8 cellular contexts compared by ENCODE assay signal in genomic region chr19:57171551-57172081, GRCh38. TPM values are rescaled to one million over a fixed set of nuclear protein-coding genes. Genes with fewer than 3 reads are reported as not detected.
A peak's percentile ranks its signal among the peaks of the same experiment; 100 is the strongest.
DNase-seq lines count a peak whose midpoint lies in the region; ATAC-seq and TF ChIP-seq lines count a peak whose summit lies in the region.

No MANE protein-coding gene starts in this region.

- DNase-seq in D341Med (ENCODE audit: low spot score) (peak; percentile 75), NCI-H69 (lab: John Stamatoyannopoulos, UW) (peak; percentile 54), heart left ventricle (peak; percentile 32 to 73 (median 64)), prostate gland (ENCODE audit: low spot score) (peak; percentile 10)
- DNase-seq in activated naive CD8-positive, alpha-beta T cell treated with anti-CD3 and anti-CD28 coated beads, Interleukin-2, amount 10 ng/mL, durations not matched to agents 7 days and 5 days: peak; percentile 54

- peak overlapping the region in 10 of 12 donors; percentile 35 to 66 (median 53) for H3K4me3 ChIP-seq in heart left ventricle
- peak overlapping the region; percentile 28 to 36 for H3K4me3 ChIP-seq in prostate gland

- H3K27ac Mint-ChIP-seq in activated naive CD8-positive, alpha-beta T cell treated with anti-CD3 and anti-CD28 coated beads, Interleukin-2, amount 10 ng/mL, durations not matched to agents 7 days and 5 days: peak overlapping the region; percentile 82

- H3K4me1 ChIP-seq in heart left ventricle: peaks cover 0 to 12% (median 6%) of the 10 kb centered on the region in 12 donors
- no peaks in the 10 kb centered on the region for H3K4me1 ChIP-seq in prostate gland (replicated peaks)

- peak; percentile 55 for ATAC-seq in activated naive CD8-positive, alpha-beta T cell treated with anti-CD3 and anti-CD28 coated beads, Interleukin-2, amount 10 ng/mL, durations not matched to agents 7 days and 5 days (ENCODE audit: low read depth)
- peak; percentile 54 to 88 (median 82) for ATAC-seq in heart left ventricle
- ATAC-seq in GM19397 (IDR thresholded peaks at IDR 0.05; ENCODE audit: unreplicated experiment): no peak
- ATAC-seq in GM18861 (IDR thresholded peaks at IDR 0.05; ENCODE audit: unreplicated experiment): no peak
- no peak for ATAC-seq in GM18858 (IDR thresholded peaks at IDR 0.05; ENCODE audit: unreplicated experiment)

- intact Hi-C loops in heart left ventricle (cut with DNase I): loop anchor here in 1 of 10 donors (2.0 kb wide), 1 partner anchor 19 kb away; the partner anchor contains the start of gene ZNF264
- intact Hi-C loops in prostate gland (cut with DNase I): no loop called here

- H3K9me3 Mint-ChIP-seq in activated naive CD8-positive, alpha-beta T cell treated with anti-CD3 and anti-CD28 coated beads, Interleukin-2, amount 10 ng/mL, durations not matched to agents 7 days and 5 days: peaks cover 19% of the 10 kb centered on the region

- no peaks in the 10 kb centered on the region for H3K27me3 ChIP-seq in heart left ventricle
- no peaks in the 10 kb centered on the region for H3K27me3 ChIP-seq in prostate gland (replicated peaks; ENCODE audit: insufficient read depth)

- H3K36me3 Mint-ChIP-seq in activated naive CD8-positive, alpha-beta T cell treated with anti-CD3 and anti-CD28 coated beads, Interleukin-2, amount 10 ng/mL, durations not matched to agents 7 days and 5 days: peaks cover 2% of the 10 kb centered on the region

- TF ChIP-seq CTCF in heart left ventricle (IDR thresholded peaks at IDR 0.05) (no peak), prostate gland (IDR thresholded peaks at IDR 0.05) (no peak)

- peak overlapping the region in 10 of 12 donors; percentile 15 to 75 (median 52) for H3K27ac ChIP-seq in heart left ventricle
- H3K27ac ChIP-seq in prostate gland: peak overlapping the region; percentile 46 to 81

- H3K4me1 Mint-ChIP-seq in activated naive CD8-positive, alpha-beta T cell treated with anti-CD3 and anti-CD28 coated beads, Interleukin-2, amount 10 ng/mL, durations not matched to agents 7 days and 5 days: peaks cover 4% of the 10 kb centered on the region

- no peaks in the 10 kb centered on the region for H3K27me3 Mint-ChIP-seq in activated naive CD8-positive, alpha-beta T cell treated with anti-CD3 and anti-CD28 coated beads, Interleukin-2, amount 10 ng/mL, durations not matched to agents 7 days and 5 days

- WGBS in heart left ventricle, 4 donors: 4 to 15% (median 7%) methylated on average over 10 to 37 of the region's 42 CpGs
- WGBS in prostate gland: 3% methylated on average over 12 of the region's 42 CpGs

- TF ChIP-seq POLR2A in heart left ventricle (IDR thresholded peaks at IDR 0.05) (no peak), prostate gland (IDR thresholded peaks at IDR 0.05) (no peak)

- H3K9me3 ChIP-seq in heart left ventricle (peaks cover 0 to 11% (median 0%) of the 10 kb centered on the region in 12 donors), prostate gland (no peaks in the 10 kb centered on the region)

- POLR2A ChIA-PET in activated naive CD8-positive, alpha-beta T cell treated with anti-CD3 and anti-CD28 coated beads, Interleukin-2, amount 10 ng/mL, durations not matched to agents 7 days and 5 days (lab: Charles Lee): no interaction called here

- H3K4me3 Mint-ChIP-seq in activated naive CD8-positive, alpha-beta T cell treated with anti-CD3 and anti-CD28 coated beads, Interleukin-2, amount 10 ng/mL, durations not matched to agents 7 days and 5 days: peak overlapping the region; percentile 79

- H3K36me3 ChIP-seq in heart left ventricle (no peaks in the 10 kb centered on the region), prostate gland (no peaks in the 10 kb centered on the region)

RNA-seq across cellular contexts. Expression of gene DUXA, which starts 4.3 kb away (rescaled TPM):
- total RNA-seq in activated naive CD8-positive, alpha-beta T cell treated with anti-CD3 and anti-CD28 coated beads, Interleukin-2, amount 10 ng/mL, durations not matched to agents 7 days and 5 days: not detected
- total RNA-seq in heart left ventricle: not detected
- polyA plus RNA-seq in heart left ventricle: not detected
- not detected for total RNA-seq in prostate gland

RNA-seq across cellular contexts. Expression of gene ZNF264, which starts 19.7 kb away (rescaled TPM):
- total RNA-seq in activated naive CD8-positive, alpha-beta T cell treated with anti-CD3 and anti-CD28 coated beads, Interleukin-2, amount 10 ng/mL, durations not matched to agents 7 days and 5 days: 10 to 100 TPM; 50.7 to 55.9 TPM
- total RNA-seq in heart left ventricle: 10 to 100 TPM; 13.3 to 30.1 (median 20.3) TPM
- polyA plus RNA-seq in heart left ventricle: 1 to 10 TPM; 3.4 to 4.9 TPM
- total RNA-seq in prostate gland: 10 to 100 TPM; 50.3 to 64.2 TPM

RNA-seq across cellular contexts. Expression of gene ZIM3, which starts 26.6 kb away (rescaled TPM):
- total RNA-seq in activated naive CD8-positive, alpha-beta T cell treated with anti-CD3 and anti-CD28 coated beads, Interleukin-2, amount 10 ng/mL, durations not matched to agents 7 days and 5 days: not detected
- total RNA-seq in heart left ventricle (not detected), prostate gland (under 1 TPM in 1 of 2 donors, not detected in 1; 0.17 TPM)
- polyA plus RNA-seq in heart left ventricle: not detected

RNA-seq across cellular contexts. Expression of gene USP29, which starts 51.8 kb away (rescaled TPM):
- total RNA-seq in activated naive CD8-positive, alpha-beta T cell treated with anti-CD3 and anti-CD28 coated beads, Interleukin-2, amount 10 ng/mL, durations not matched to agents 7 days and 5 days: not detected
- total RNA-seq in heart left ventricle: not detected
- not detected for polyA plus RNA-seq in heart left ventricle
- under 1 TPM in 1 of 2 donors, not detected in 1; 0.68 TPM for total RNA-seq in prostate gland

RNA-seq across cellular contexts. Expression of gene AURKC, which starts 59.2 kb away (rescaled TPM):
- 1 to 10 TPM; 1.5 to 2.4 TPM for total RNA-seq in activated naive CD8-positive, alpha-beta T cell treated with anti-CD3 and anti-CD28 coated beads, Interleukin-2, amount 10 ng/mL, durations not matched to agents 7 days and 5 days
- 1 to 10 TPM in 6 of 9 donors, under 1 TPM in 1, not detected in 2; 0.91 to 3.7 (median 1.5) TPM for total RNA-seq in heart left ventricle
- 1 to 10 TPM; 1.0 to 1.3 TPM for polyA plus RNA-seq in heart left ventricle
- 10 to 100 TPM in 1 of 2 donors, 1 to 10 TPM in 1; 2.0 to 11.0 TPM for total RNA-seq in prostate gland

Comparison
In these comparisons a context has a peak if more than half of its experiments do, and no peak if none do; other contexts are left out.
1. DNase-seq: peak in every context shown above with its lines; median percentile 75 in D341Med; 64 in heart left ventricle; 54 in NCI-H69; 54 in activated naive CD8-positive, alpha-beta T cell treated with anti-CD3 and anti-CD28 coated beads, Interleukin-2, amount 10 ng/mL, durations not matched to agents 7 days and 5 days; 10 in prostate gland.
2. ATAC-seq: peak in activated naive CD8-positive, alpha-beta T cell treated with anti-CD3 and anti-CD28 coated beads, Interleukin-2, amount 10 ng/mL, durations not matched to agents 7 days and 5 days (single experiment) and heart left ventricle (4 of 4); none in GM19397 (single experiment), GM18861 (single experiment) and GM18858 (single experiment).